Comparison of ENCODE assay signal across 13 cellular contexts in the genomic region with DNA sequence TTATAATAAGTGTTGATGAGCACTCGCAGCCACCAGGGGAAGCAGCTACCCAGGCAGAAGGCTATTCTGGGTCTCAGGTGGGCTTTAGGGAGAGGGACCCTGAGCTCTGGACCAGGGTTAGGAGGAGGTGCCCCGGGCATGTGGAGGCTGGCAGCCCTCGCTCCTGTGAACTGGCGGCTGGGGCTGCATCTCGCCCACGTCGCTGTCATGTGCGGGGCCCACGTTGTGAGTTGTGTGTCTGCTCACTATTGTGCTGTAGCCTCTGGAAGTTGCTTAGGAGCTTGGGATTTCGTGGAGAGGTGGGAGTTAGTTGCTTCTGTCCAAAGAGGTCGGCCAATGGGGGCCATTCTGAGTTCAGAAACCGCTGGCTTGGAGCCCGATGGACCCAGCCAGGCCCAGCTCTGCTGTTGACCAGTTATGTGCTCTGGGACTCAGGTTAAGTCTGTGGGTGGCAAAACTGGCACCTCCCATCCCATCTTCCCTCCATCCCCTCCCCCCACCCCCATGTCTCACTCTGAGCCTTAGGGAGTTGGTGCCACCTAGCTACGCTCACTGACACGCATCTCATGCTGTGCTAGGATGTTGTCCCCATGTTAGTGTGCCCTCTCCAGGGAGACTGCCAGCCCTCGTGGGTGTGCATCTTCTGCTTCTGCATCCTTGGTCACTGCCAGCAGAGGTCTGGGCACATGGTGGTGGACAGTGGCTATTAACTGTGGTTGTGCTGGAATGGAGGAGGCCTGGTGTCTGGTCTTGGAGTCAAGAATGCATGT. TPM values are rescaled to one million over a fixed set of nuclear protein-coding genes. Genes with fewer than 3 reads are reported as not detected.
DNase-seq lines count a peak whose midpoint lies in the region; ATAC-seq and TF ChIP-seq lines count a peak whose summit lies in the region.
"Had no signal": no experiment of that assay in that cellular context is flagged by ENCODE, and none has a peak within 500 bp of the region (broad histone marks: within the 10 kb centered on the region; RNA-seq: fewer than 3 reads in every experiment).

No MANE protein-coding gene starts in this region.

- CTCF ChIA-PET in activated CD8-positive, alpha-beta memory T cell treated with anti-CD3 and anti-CD28 coated beads, Interleukin-2, amount 10 ng/mL, durations not matched to agents 7 days and 5 days (lab: Charles Lee): interaction anchor here (0.5 to 5.9 kb wide), 7 partner anchors 10 to 294 kb away, joined by 3 to 37 read pairs (median 4); no protein-coding TSS in a partner anchor

- peak overlapping the region; percentile 46 for H3K27ac Mint-ChIP-seq in activated CD8-positive, alpha-beta memory T cell treated with anti-CD3 and anti-CD28 coated beads, Interleukin-2, amount 10 ng/mL, durations not matched to agents 7 days and 5 days
- H3K27ac Mint-ChIP-seq in progenitor cell of endocrine pancreas: no peak overlapping the region
- H3K27ac Mint-ChIP-seq: GM23338, mesothelial cell of epicardium had no signal

- H3K36me3 Mint-ChIP-seq in activated CD8-positive, alpha-beta memory T cell treated with anti-CD3 and anti-CD28 coated beads, Interleukin-2, amount 10 ng/mL, durations not matched to agents 7 days and 5 days: peaks cover 31% of the 10 kb centered on the region
- peaks cover 2% of the 10 kb centered on the region for H3K36me3 Mint-ChIP-seq in progenitor cell of endocrine pancreas (ENCODE audit: insufficient read depth)
- H3K36me3 Mint-ChIP-seq: mesothelial cell of epicardium had no signal

- peaks cover 28% of the 10 kb centered on the region for H3K4me1 Mint-ChIP-seq in activated CD8-positive, alpha-beta memory T cell treated with anti-CD3 and anti-CD28 coated beads, Interleukin-2, amount 10 ng/mL, durations not matched to agents 7 days and 5 days
- peaks cover 3% of the 10 kb centered on the region for H3K4me1 Mint-ChIP-seq in progenitor cell of endocrine pancreas (ENCODE audit: low read depth)

- DNase-seq in activated CD8-positive, alpha-beta memory T cell treated with anti-CD3 and anti-CD28 coated beads, Interleukin-2, amount 10 ng/mL, durations not matched to agents 7 days and 5 days: no peak
- DNase-seq in activated CD8-positive, alpha-beta memory T cell treated with anti-CD3 and anti-CD28 coated beads, Interleukin-2, amount 50 U/mL, for 48 hours: no peak
- DNase-seq in NCI-H69 (lab: John Stamatoyannopoulos, UW) (peak; percentile 10), cerebellar cortex (ENCODE audit: low spot score) (peak; percentile 32), progenitor cell of endocrine pancreas (ENCODE audit: low spot score, unreplicated experiment) (no peak), KBM-7 (no peak)
- DNase-seq in stimulated activated CD4-positive, alpha-beta T cell treated with anti-CD3 and anti-CD28 coated beads, Interleukin-2, amount 100 ng/mL, for 24 hours: no peak
- DNase-seq: foreskin keratinocyte, NCI-H1092 treated with DMSO at 0.1 percent for 48 hours, PC-9 had no signal

- in situ Hi-C loops in KBM-7 (cut with MboI; ENCODE audit: low pct_unique_long_range_greater_than_20kb, low sequenced_read_pairs): no loop called here

- ATAC-seq in activated CD8-positive, alpha-beta memory T cell treated with anti-CD3 and anti-CD28 coated beads, Interleukin-2, amount 10 ng/mL, durations not matched to agents 7 days and 5 days: no peak
- no peak for ATAC-seq in esophagus mucosa
- ATAC-seq: foreskin keratinocyte had no signal

- no peaks in the 10 kb centered on the region for H3K27me3 Mint-ChIP-seq in activated CD8-positive, alpha-beta memory T cell treated with anti-CD3 and anti-CD28 coated beads, Interleukin-2, amount 10 ng/mL, durations not matched to agents 7 days and 5 days
- H3K27me3 Mint-ChIP-seq in progenitor cell of endocrine pancreas: no peaks in the 10 kb centered on the region

- peak; percentile 13 for TF ChIP-seq CTCF in progenitor cell of endocrine pancreas (IDR thresholded peaks at IDR 0.05; ENCODE audit: unreplicated experiment)

- H3K9me3 Mint-ChIP-seq in activated CD8-positive, alpha-beta memory T cell treated with anti-CD3 and anti-CD28 coated beads, Interleukin-2, amount 10 ng/mL, durations not matched to agents 7 days and 5 days (ENCODE audit: low read depth): no peaks in the 10 kb centered on the region
- no peaks in the 10 kb centered on the region for H3K9me3 Mint-ChIP-seq in progenitor cell of endocrine pancreas (ENCODE audit: low read depth)
- H3K9me3 Mint-ChIP-seq: GM23338, mesothelial cell of epicardium had no signal

- H3K4me3 Mint-ChIP-seq in activated CD8-positive, alpha-beta memory T cell treated with anti-CD3 and anti-CD28 coated beads, Interleukin-2, amount 10 ng/mL, durations not matched to agents 7 days and 5 days: no peak overlapping the region
- no peak overlapping the region for H3K4me3 Mint-ChIP-seq in progenitor cell of endocrine pancreas (ENCODE audit: low read depth)
- H3K4me3 Mint-ChIP-seq: GM23338, mesothelial cell of epicardium had no signal

RNA-seq across cellular contexts. Expression of a gene that starts 18.5 kb away (rescaled TPM):
- 100 to 1,000 TPM; 506 to 648 TPM for total RNA-seq in activated CD8-positive, alpha-beta memory T cell treated with anti-CD3 and anti-CD28 coated beads, Interleukin-2, amount 10 ng/mL, durations not matched to agents 7 days and 5 days
- total RNA-seq in progenitor cell of endocrine pancreas (70.3 and 79.8 TPM in 2 replicates), esophagus mucosa (66.4 TPM)

Comparison
In these comparisons a context has a peak if more than half of its experiments do, and no peak if none do; other contexts are left out.
1. DNase-seq: peak in NCI-H69 (single experiment) and cerebellar cortex (single experiment); none in activated CD8-positive, alpha-beta memory T cell treated with anti-CD3 and anti-CD28 coated beads, Interleukin-2, amount 10 ng/mL, durations not matched to agents 7 days and 5 days (single experiment), activated CD8-positive, alpha-beta memory T cell treated with anti-CD3 and anti-CD28 coated beads, Interleukin-2, amount 50 U/mL, for 48 hours (single experiment), progenitor cell of endocrine pancreas (single experiment), stimulated activated CD4-positive, alpha-beta T cell treated with anti-CD3 and anti-CD28 coated beads, Interleukin-2, amount 100 ng/mL, for 24 hours (0 of 2) and KBM-7 (single experiment).